17 cellular contexts compared by ENCODE assay signal in the genomic region with DNA sequence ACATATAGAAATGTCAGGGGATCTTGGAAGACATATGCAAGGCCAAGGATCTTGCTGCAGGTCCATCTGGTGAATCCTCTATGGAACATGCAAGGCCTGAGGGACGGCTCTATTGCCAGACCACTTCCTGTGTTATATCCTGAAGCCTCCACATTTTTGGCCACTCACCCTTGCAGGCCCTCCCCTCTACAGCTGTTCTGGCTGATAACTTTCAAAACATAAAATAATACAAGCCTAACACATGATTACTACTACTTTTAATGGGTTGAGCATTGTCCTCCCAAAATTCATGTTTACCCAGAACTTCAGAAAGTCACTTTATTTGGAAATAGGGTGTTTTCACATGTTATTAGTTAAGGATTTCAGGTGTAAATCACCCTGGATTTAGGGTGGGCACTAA. TPM values are rescaled to one million over a fixed set of nuclear protein-coding genes. Genes with fewer than 3 reads are reported as not detected.
DNase-seq lines count a peak whose midpoint lies in the region; ATAC-seq and TF ChIP-seq lines count a peak whose summit lies in the region.
"Had no signal": no experiment of that assay in that cellular context is flagged by ENCODE, and none has a peak within 500 bp of the region (broad histone marks: within the 10 kb centered on the region; RNA-seq: fewer than 3 reads in every experiment).

No MANE protein-coding gene starts in this region.

- H3K36me3 ChIP-seq in brain microvascular endothelial cell (replicated peaks) (no peaks in the 10 kb centered on the region), mesenchymal stem cell (ENCODE audit: control insufficient read depth in 1 of 2, insufficient read depth in 2 of 2, low read depth in 1 of 2, low read length in 2 of 2) (no peaks in the 10 kb centered on the region)

- no peak overlapping the region for H2BK12ac ChIP-seq in mesenchymal stem cell (ENCODE audit: low read length in 2 of 2)

- no peak overlapping the region for H2AK5ac ChIP-seq in mesenchymal stem cell (ENCODE audit: low read length, severe bottlenecking)

- TF ChIP-seq CTCF in brain microvascular endothelial cell (IDR thresholded peaks at IDR 0.05; ENCODE audit: low read depth, low read length, missing control alignments): no peak

- in situ Hi-C loops in brain microvascular endothelial cell (cut with HindIII; ENCODE audit: low pct_ligation_motif_present, low sequenced_read_pairs): no loop called here

- no peak overlapping the region for H3K23ac ChIP-seq in mesenchymal stem cell (ENCODE audit: low read length in 2 of 2)

- H3K9me3 ChIP-seq in mesenchymal stem cell (ENCODE audit: control insufficient read depth, low read length): no peaks in the 10 kb centered on the region

- H3K4me3 ChIP-seq in brain microvascular endothelial cell (ENCODE audit: low read depth, low read length) (no peak overlapping the region), mesenchymal stem cell (ENCODE audit: insufficient read depth in 1 of 2, low read depth in 1 of 2, low read length in 2 of 2) (no peak overlapping the region)

- no peak overlapping the region for H2BK120ac ChIP-seq in mesenchymal stem cell (ENCODE audit: low read depth, low read length)

- H3K18ac ChIP-seq in mesenchymal stem cell (ENCODE audit: low read depth in 1 of 2, low read length in 2 of 2): no peak overlapping the region

- no peak overlapping the region for H3K4ac ChIP-seq in mesenchymal stem cell (ENCODE audit: low read depth in 1 of 2, low read length in 2 of 2)

- H2AFZ ChIP-seq in mesenchymal stem cell (ENCODE audit: low read depth, low read length): peak overlapping the region; percentile 51

- H3K27ac ChIP-seq in brain microvascular endothelial cell (no peak overlapping the region), mesenchymal stem cell (ENCODE audit: low read length, poor library complexity, severe bottlenecking) (no peak overlapping the region)

- H3K27me3 ChIP-seq in brain microvascular endothelial cell (replicated peaks): no peaks in the 10 kb centered on the region
- H3K27me3 ChIP-seq in mesenchymal stem cell (ENCODE audit: control insufficient read depth in 1 of 2, insufficient read depth in 1 of 2, low read length in 2 of 2): no peaks in the 10 kb centered on the region

- DNase-seq in EH (ENCODE audit: low read depth): peak; percentile 34
- DNase-seq in LHCN-M2 (ENCODE audit: low read depth): peak; percentile 76
- DNase-seq in brain microvascular endothelial cell: peak; percentile 6
- no peak for DNase-seq in mesenchymal stem cell
- DNase-seq in NOMO-1 treated with DMSO at 0.1 percent for 48 hours (lab: John Stamatoyannopoulos, UW; ENCODE audit: unreplicated experiment): no peak
- DNase-seq in glomerular visceral epithelial cell (ENCODE audit: extremely low spot score): no peak
- DNase-seq in DMS79 treated with DMSO at 0.1 percent for 48 hours (lab: John Stamatoyannopoulos, UW): no peak
- DNase-seq: CD4-positive, alpha-beta T cell; DND-41; H7; NCI-H1436 treated with DMSO at 0.1 percent for 48 hours; NCI-H345; NCI-H69; NK-92 treated with Interleukin-12 subunit alpha and Interleukin-12 subunit beta, amount 100 ng/mL, for 24 hours; PC-3 had no signal

- ATAC-seq in HG03432 (IDR thresholded peaks at IDR 0.05; ENCODE audit: unreplicated experiment): no peak
- ATAC-seq: PC-3, SK-N-SH treated with all-trans-retinoic acid at 6 μM for 48 hours had no signal

- WGBS in mesenchymal stem cell: 44% methylated on average over 1 of the region's 1 CpG

- H3K9ac ChIP-seq in mesenchymal stem cell (ENCODE audit: low read length): no peak overlapping the region

- no peak overlapping the region for H2BK5ac ChIP-seq in mesenchymal stem cell (ENCODE audit: low read depth, low read length, poor library complexity, severe bottlenecking)

- no peaks in the 10 kb centered on the region for H3K79me1 ChIP-seq in mesenchymal stem cell (replicated peaks; ENCODE audit: low read length, poor library complexity, severe bottlenecking)

- no peaks in the 10 kb centered on the region for H3K4me1 ChIP-seq in mesenchymal stem cell (ENCODE audit: control insufficient read depth, insufficient read depth, low read depth, low read length)

- H4K8ac ChIP-seq in mesenchymal stem cell (ENCODE audit: low read length): no peak overlapping the region

- H3K14ac ChIP-seq in mesenchymal stem cell (ENCODE audit: low read length in 2 of 2): no peak overlapping the region

- H2BK15ac ChIP-seq in mesenchymal stem cell (ENCODE audit: low read depth, poor library complexity, severe bottlenecking): no peak overlapping the region

- no peak overlapping the region for H3K4me2 ChIP-seq in mesenchymal stem cell (ENCODE audit: low read length, poor library complexity, severe bottlenecking)

- no peak overlapping the region for H4K91ac ChIP-seq in mesenchymal stem cell (ENCODE audit: low read length)

RNA-seq across cellular contexts. Expression of a gene that starts 18.5 kb away (rescaled TPM):
- total RNA-seq in LHCN-M2 (2014; rRNA removed): 11.2 and 12.6 TPM in 2 replicates
- polyA plus RNA-seq in LHCN-M2 (2012): 15.3 TPM
- 15.9 TPM for polyA plus RNA-seq in mesenchymal stem cell (2013, experiment 1 of 2)
- polyA plus RNA-seq in mesenchymal stem cell (2013, experiment 2 of 2): 18.2 TPM

Comparison
In these comparisons a context has a peak if more than half of its experiments do, and no peak if none do; other contexts are left out.
1. DNase-seq: peak in EH (single experiment), LHCN-M2 (single experiment) and brain microvascular endothelial cell (single experiment); none in mesenchymal stem cell (single experiment), NOMO-1 treated with DMSO at 0.1 percent for 48 hours (single experiment), glomerular visceral epithelial cell (single experiment) and DMS79 treated with DMSO at 0.1 percent for 48 hours (single experiment).